ENCODE assay signal across 9 cellular contexts in the genomic region with DNA sequence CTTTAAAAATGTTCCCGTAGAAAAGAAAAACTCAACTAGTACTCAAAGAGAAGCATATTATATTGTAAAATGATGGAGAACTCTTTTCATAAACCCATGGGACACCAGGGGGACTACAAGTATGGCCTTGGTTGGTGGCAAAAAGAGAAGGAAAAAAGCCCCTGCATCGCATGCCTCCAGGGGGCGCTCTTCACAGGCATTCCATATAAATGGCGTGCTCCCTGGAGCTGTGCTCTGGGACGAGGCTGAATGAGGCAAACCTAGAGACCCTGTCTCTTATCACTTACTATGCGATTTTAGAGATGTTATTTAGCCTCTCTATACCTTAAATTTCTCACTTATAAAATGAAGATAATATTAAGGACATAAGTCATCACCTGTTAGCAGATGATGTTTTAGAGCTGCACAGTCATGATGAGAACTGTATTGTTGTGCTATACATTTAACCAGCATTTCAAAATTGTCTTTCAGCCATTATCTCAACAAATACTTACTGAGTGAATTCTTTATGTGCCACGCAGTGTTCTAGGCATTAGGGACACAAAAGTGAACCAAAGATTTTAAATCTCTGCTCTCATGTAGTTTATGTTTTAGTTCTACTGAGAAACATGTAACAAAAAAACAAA.
DNase-seq lines count a peak whose midpoint lies in the region; ATAC-seq, FAIRE-seq and TF ChIP-seq lines count a peak whose summit lies in the region.
"Had no signal": no experiment of that assay in that cellular context is flagged by ENCODE, and none has a peak within 500 bp of the region (broad histone marks: within the 10 kb centered on the region; RNA-seq: fewer than 3 reads in every experiment).

No MANE protein-coding gene starts in this region.

- peak; percentile 59 for ATAC-seq in body of pancreas

- H3K27ac Mint-ChIP-seq in T-helper 2 cell treated with Interferon-gamma antibody and Interleukin-4, amounts not matched to agents 5 μg/mL and 100 μg/mL, for 36 hours, result no peak overlapping the region

- FAIRE-seq in frontal cortex (lab: Jason Lieb, UNC), result no peak
- FAIRE-seq: endometrium had no signal

- no peak overlapping the region for H3K4me3 Mint-ChIP-seq in T-helper 2 cell treated with Interferon-gamma antibody and Interleukin-4, amounts not matched to agents 5 μg/mL and 100 μg/mL, for 36 hours

- H3K36me3 ChIP-seq in body of pancreas (replicated peaks in 1 of 2; ENCODE audit: insufficient read depth in 1 of 2, low read depth in 2 of 2), result peaks cover 0 to 2% of the 10 kb centered on the region in 2 donors

- no peak overlapping the region for H3K4me3 ChIP-seq in body of pancreas

- intact Hi-C loops in body of pancreas (cut with DNase I), result no loop called here

- H3K36me3 Mint-ChIP-seq in T-helper 2 cell treated with Interferon-gamma antibody and Interleukin-4, amounts not matched to agents 5 μg/mL and 100 μg/mL, for 36 hours (ENCODE audit: low read depth), result no peaks in the 10 kb centered on the region

- 34 to 40% methylated on average over 7 of the region's 7 CpGs for WGBS in body of pancreas, 2 donors

- no peaks in the 10 kb centered on the region for H3K27me3 ChIP-seq in body of pancreas

- no peak overlapping the region for H3K27ac ChIP-seq in body of pancreas

- TF ChIP-seq POLR2A in body of pancreas (IDR thresholded peaks at IDR 0.05), result no peak

- DNase-seq in NCI-H446 (lab: John Stamatoyannopoulos, UW) (peak; percentile 5 to 46), NCI-H446 treated with DMSO at 0.1 percent for 48 hours (lab: John Stamatoyannopoulos, UW) (no peak), HT1080 (ENCODE audit: low read depth) (peak; percentile 66), body of pancreas (peak; percentile 46 to 72 (median 58)), islet precursor cell (peak; percentile 87), frontal cortex (ENCODE audit: low spot score in 2 of 2) (no peak)
- peak; percentile 22 for DNase-seq in T-helper 2 cell treated with Interferon-gamma antibody and Interleukin-4, amounts not matched to agents 5 μg/mL and 100 μg/mL, for 36 hours (ENCODE audit: low spot score)
- peak in 2 of 3 donors; percentile 21 to 40 for DNase-seq in stimulated activated CD4-positive, alpha-beta T cell treated with anti-CD3 and anti-CD28 coated beads, TNF-alpha, amount 100 ng/mL, for 48 hours (ENCODE audit: low read depth in 3 of 3)

- H3K9me3 ChIP-seq in body of pancreas, result no peaks in the 10 kb centered on the region

- H3K27me3 Mint-ChIP-seq in T-helper 2 cell treated with Interferon-gamma antibody and Interleukin-4, amounts not matched to agents 5 μg/mL and 100 μg/mL, for 36 hours (ENCODE audit: low read depth), result no peaks in the 10 kb centered on the region

- no peaks in the 10 kb centered on the region for H3K4me1 ChIP-seq in body of pancreas

- H3K4me1 Mint-ChIP-seq in T-helper 2 cell treated with Interferon-gamma antibody and Interleukin-4, amounts not matched to agents 5 μg/mL and 100 μg/mL, for 36 hours (ENCODE audit: low read depth), result peaks cover 18% of the 10 kb centered on the region

- peak; percentile 62 to 88 (median 70) for TF ChIP-seq CTCF in body of pancreas (IDR thresholded peaks at IDR 0.05)

- no peaks in the 10 kb centered on the region for H3K9me3 Mint-ChIP-seq in T-helper 2 cell treated with Interferon-gamma antibody and Interleukin-4, amounts not matched to agents 5 μg/mL and 100 μg/mL, for 36 hours

Comparison
In these comparisons a context has a peak if more than half of its experiments do, and no peak if none do; other contexts are left out.
1. DNase-seq: peak in NCI-H446 (2 of 2), HT1080 (single experiment), T-helper 2 cell treated with Interferon-gamma antibody and Interleukin-4, amounts not matched to agents 5 μg/mL and 100 μg/mL, for 36 hours (single experiment), body of pancreas (4 of 4), islet precursor cell (single experiment) and stimulated activated CD4-positive, alpha-beta T cell treated with anti-CD3 and anti-CD28 coated beads, TNF-alpha, amount 100 ng/mL, for 48 hours (2 of 3); none in NCI-H446 treated with DMSO at 0.1 percent for 48 hours (single experiment) and frontal cortex (0 of 2).